Comparison of ENCODE assay signal across 8 cellular contexts in the genomic region with DNA sequence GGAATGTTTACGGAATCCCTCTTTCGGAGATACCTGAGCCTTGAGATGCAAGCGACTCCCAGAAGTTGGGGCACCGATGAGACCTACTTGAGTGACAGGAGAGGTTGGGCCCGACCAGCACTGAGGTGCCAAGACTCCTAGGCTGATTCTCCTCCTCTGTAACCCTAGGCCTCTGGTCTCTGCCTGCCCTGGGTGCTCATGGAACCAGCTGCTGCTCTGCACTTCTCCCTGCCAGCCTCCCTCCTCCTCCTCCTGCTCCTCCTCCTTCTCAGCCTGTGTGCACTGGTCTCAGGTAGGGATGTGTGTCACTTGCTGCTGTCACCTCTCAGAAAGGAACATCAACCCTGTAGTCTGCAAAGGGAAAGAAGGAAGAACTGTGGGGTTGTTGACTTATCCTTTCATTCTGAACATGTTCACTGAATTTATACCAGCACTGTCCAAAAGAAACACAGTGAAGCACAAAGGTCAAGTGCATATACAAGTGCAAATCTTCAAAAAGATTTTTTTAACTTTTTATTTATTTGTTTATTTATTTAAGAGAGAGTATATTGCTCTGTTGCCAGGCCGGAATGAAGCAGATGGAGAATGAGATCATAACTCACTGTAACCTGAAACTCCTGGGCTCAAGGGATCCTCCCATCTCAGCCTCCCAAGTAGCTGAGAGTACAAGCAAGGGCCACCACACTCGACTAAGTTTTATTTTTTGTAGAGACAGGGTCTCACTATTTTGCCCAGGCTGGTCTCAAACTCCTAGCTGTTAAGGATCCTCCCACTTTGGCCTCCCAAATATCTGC. TPM values are rescaled to one million over a fixed set of nuclear protein-coding genes. Genes with fewer than 3 reads are reported as not detected.
DNase-seq lines count a peak whose midpoint lies in the region; ATAC-seq and TF ChIP-seq lines count a peak whose summit lies in the region.

No MANE protein-coding gene starts in this region.

- H3K9ac ChIP-seq in Karpas-422 (ENCODE audit: low read length): peak overlapping the region; percentile 78

- CTCF ChIA-PET in activated CD8-positive, alpha-beta T cell treated with anti-CD3 and anti-CD28 coated beads, Interleukin-2, amount 10 ng/mL, durations not matched to agents 7 days and 5 days (lab: Charles Lee): interaction anchor here (1.4 kb wide), 1 partner anchor 62 kb away, joined by 3 read pairs; no protein-coding TSS in a partner anchor

- H3K4me3 ChIP-seq in Karpas-422 (ENCODE audit: low read length): peak overlapping the region; percentile 82

- H3K79me2 ChIP-seq in Karpas-422 (ENCODE audit: low read length): peaks cover 6% of the 10 kb centered on the region; the same call in 1 of the 2 replicates

- H3K4me1 ChIP-seq in Karpas-422 (ENCODE audit: low read length): peaks cover 19% of the 10 kb centered on the region

- H3K36me3 ChIP-seq in Karpas-422 (ENCODE audit: insufficient read depth, low read length): no peaks in the 10 kb centered on the region

- peak; percentile 40 for ATAC-seq in activated CD8-positive, alpha-beta T cell treated with anti-CD3 and anti-CD28 coated beads, Interleukin-2, amount 10 ng/mL, durations not matched to agents 7 days and 5 days
- ATAC-seq in GM21390 (IDR thresholded peaks at IDR 0.05; ENCODE audit: unreplicated experiment) (no peak), GM18868 (IDR thresholded peaks at IDR 0.05; ENCODE audit: unreplicated experiment) (no peak)

- peak overlapping the region; percentile 73; the same call in 1 of the 2 replicates for H2AFZ ChIP-seq in Karpas-422 (ENCODE audit: low read length)

- POLR2A ChIA-PET in activated CD8-positive, alpha-beta T cell treated with anti-CD3 and anti-CD28 coated beads, Interleukin-2, amount 10 ng/mL, durations not matched to agents 7 days and 5 days (lab: Charles Lee): interaction anchor here (0.6 to 1.2 kb wide), 3 partner anchors 99 to 1441 kb away, joined by 3 read pairs; a partner anchor contains a TSS

- H3K4me3 Mint-ChIP-seq in activated CD8-positive, alpha-beta T cell treated with anti-CD3 and anti-CD28 coated beads, Interleukin-2, amount 10 ng/mL, durations not matched to agents 7 days and 5 days: peak overlapping the region; percentile 95
- H3K4me3 Mint-ChIP-seq in osteocyte (ENCODE audit: unreplicated experiment): peak overlapping the region; percentile 97

- H3K4me1 Mint-ChIP-seq in activated CD8-positive, alpha-beta T cell treated with anti-CD3 and anti-CD28 coated beads, Interleukin-2, amount 10 ng/mL, durations not matched to agents 7 days and 5 days (ENCODE audit: low read depth): peaks cover 23% of the 10 kb centered on the region
- peaks cover 25% of the 10 kb centered on the region for H3K4me1 Mint-ChIP-seq in osteocyte (ENCODE audit: unreplicated experiment)

- H4K20me1 ChIP-seq in Karpas-422 (ENCODE audit: insufficient read depth, low read depth, low read length): no peaks in the 10 kb centered on the region

- no peak for TF ChIP-seq CTCF in osteocyte (IDR thresholded peaks at IDR 0.05)

- H3K9me3 Mint-ChIP-seq in activated CD8-positive, alpha-beta T cell treated with anti-CD3 and anti-CD28 coated beads, Interleukin-2, amount 10 ng/mL, durations not matched to agents 7 days and 5 days (ENCODE audit: insufficient read depth): no peaks in the 10 kb centered on the region
- H3K9me3 Mint-ChIP-seq in osteocyte (ENCODE audit: unreplicated experiment): no peaks in the 10 kb centered on the region

- DNase-seq in NCI-H1694 treated with DMSO at 0.1 percent for 48 hours (lab: John Stamatoyannopoulos, UW): peak; percentile 14
- no peak for DNase-seq in NCI-H1694 (lab: John Stamatoyannopoulos, UW)
- peak; percentile 65 for DNase-seq in Karpas-422
- no peak for DNase-seq in activated CD8-positive, alpha-beta T cell treated with anti-CD3 and anti-CD28 coated beads, Interleukin-2, amount 10 ng/mL, durations not matched to agents 7 days and 5 days
- peak; percentile 64 for DNase-seq in fibroblast of the conjunctiva (ENCODE audit: low read depth)
- DNase-seq in osteocyte (ENCODE audit: extremely low spot score, unreplicated experiment): no peak

- no peaks in the 10 kb centered on the region for H3K27me3 Mint-ChIP-seq in activated CD8-positive, alpha-beta T cell treated with anti-CD3 and anti-CD28 coated beads, Interleukin-2, amount 10 ng/mL, durations not matched to agents 7 days and 5 days (ENCODE audit: low read depth)
- H3K27me3 Mint-ChIP-seq in osteocyte (ENCODE audit: unreplicated experiment): no peaks in the 10 kb centered on the region

- H3K36me3 Mint-ChIP-seq in activated CD8-positive, alpha-beta T cell treated with anti-CD3 and anti-CD28 coated beads, Interleukin-2, amount 10 ng/mL, durations not matched to agents 7 days and 5 days (ENCODE audit: low read depth): peaks cover 7% of the 10 kb centered on the region
- H3K36me3 Mint-ChIP-seq in osteocyte (ENCODE audit: unreplicated experiment): peaks cover 5% of the 10 kb centered on the region

- no peaks in the 10 kb centered on the region for H3K9me3 ChIP-seq in Karpas-422 (ENCODE audit: low read length)

- peak overlapping the region; percentile 91 for H3K27ac Mint-ChIP-seq in activated CD8-positive, alpha-beta T cell treated with anti-CD3 and anti-CD28 coated beads, Interleukin-2, amount 10 ng/mL, durations not matched to agents 7 days and 5 days
- H3K27ac Mint-ChIP-seq in osteocyte (ENCODE audit: unreplicated experiment): peak overlapping the region; percentile 99

- H3K9me2 ChIP-seq in Karpas-422 (replicated peaks; ENCODE audit: insufficient read depth, low read length): no peaks in the 10 kb centered on the region

- H3K4me2 ChIP-seq in Karpas-422 (ENCODE audit: low read depth, low read length, poor library complexity, severe bottlenecking): peak overlapping the region; percentile 85

- H3K27me3 ChIP-seq in Karpas-422 (ENCODE audit: low read length): no peaks in the 10 kb centered on the region

- no peak overlapping the region for H3K27ac ChIP-seq in Karpas-422 (ENCODE audit: low read length)

RNA-seq across cellular contexts. Expression of a gene that starts 0.9 kb away (rescaled TPM):
- total RNA-seq in Karpas-422 (2014; rRNA removed; shearing (Covaris generic); ENCODE audit: low replicate concordance): 16.8 and 18.4 TPM in 2 replicates
- 10 to 100 TPM; 10.3 to 11.4 TPM for total RNA-seq in activated CD8-positive, alpha-beta T cell treated with anti-CD3 and anti-CD28 coated beads, Interleukin-2, amount 10 ng/mL, durations not matched to agents 7 days and 5 days
- 27.8 and 32.0 TPM in 2 replicates for total RNA-seq in osteocyte

RNA-seq across cellular contexts. Expression of a gene that starts 18.3 kb away (rescaled TPM):
- 30.5 and 32.7 TPM in 2 replicates for total RNA-seq in Karpas-422 (2014; rRNA removed; shearing (Covaris generic); ENCODE audit: low replicate concordance)
- total RNA-seq in activated CD8-positive, alpha-beta T cell treated with anti-CD3 and anti-CD28 coated beads, Interleukin-2, amount 10 ng/mL, durations not matched to agents 7 days and 5 days: 10 to 100 TPM; 45.6 to 47.9 TPM
- total RNA-seq in osteocyte: 17.1 and 21.1 TPM in 2 replicates

RNA-seq across cellular contexts. Expression of a gene that starts 18.8 kb away (rescaled TPM):
- total RNA-seq in Karpas-422 (2014; rRNA removed; shearing (Covaris generic); ENCODE audit: low replicate concordance): 40.4 and 41.2 TPM in 2 replicates
- 10 to 100 TPM; 69.0 to 78.3 TPM for total RNA-seq in activated CD8-positive, alpha-beta T cell treated with anti-CD3 and anti-CD28 coated beads, Interleukin-2, amount 10 ng/mL, durations not matched to agents 7 days and 5 days
- total RNA-seq in osteocyte: 17.6 and 22.7 TPM in 2 replicates

RNA-seq across cellular contexts. Expression of a gene that starts 56.5 kb away (rescaled TPM):
- 15.2 and 24.1 TPM in 2 replicates for total RNA-seq in Karpas-422 (2014; rRNA removed; shearing (Covaris generic); ENCODE audit: low replicate concordance)
- 10 to 100 TPM; 43.8 to 47.0 TPM for total RNA-seq in activated CD8-positive, alpha-beta T cell treated with anti-CD3 and anti-CD28 coated beads, Interleukin-2, amount 10 ng/mL, durations not matched to agents 7 days and 5 days
- total RNA-seq in osteocyte: 17.3 and 17.7 TPM in 2 replicates

Comparison
In these comparisons a context has a peak if more than half of its experiments do, and no peak if none do; other contexts are left out.
1. DNase-seq: peak in NCI-H1694 treated with DMSO at 0.1 percent for 48 hours (single experiment), Karpas-422 (single experiment) and fibroblast of the conjunctiva (single experiment); none in NCI-H1694 (single experiment), activated CD8-positive, alpha-beta T cell treated with anti-CD3 and anti-CD28 coated beads, Interleukin-2, amount 10 ng/mL, durations not matched to agents 7 days and 5 days (single experiment) and osteocyte (single experiment).